ENCODE assay signal across 27 cellular contexts in genomic region chr20:14991023-14991422, GRCh38.
DNase-seq lines count a peak whose midpoint lies in the region; FAIRE-seq and TF ChIP-seq lines count a peak whose summit lies in the region.
"Had no signal": no experiment of that assay in that cellular context is flagged by ENCODE, and none has a peak within 500 bp of the region (broad histone marks: within the 10 kb centered on the region; RNA-seq: fewer than 3 reads in every experiment).

No MANE protein-coding gene starts in this region.

- no peak for TF ChIP-seq CTCF in mammary epithelial cell (conservative IDR thresholded peaks at IDR 0.05 in 1 of 2, IDR thresholded peaks at IDR 0.05 in 1 of 2; ENCODE audit: extremely low read depth in 1 of 2, insufficient read depth in 1 of 2, low read depth in 1 of 2, low read length in 2 of 2)
- no peak for TF ChIP-seq CTCF in foreskin fibroblast (IDR thresholded peaks at IDR 0.05; ENCODE audit: low read depth, low read length)

- CTCF ChIA-PET in mammary epithelial cell (lab: Charles Lee; ENCODE audit: low non-redundant PET): no interaction called here

- no peaks in the 10 kb centered on the region for H3K36me3 ChIP-seq in mammary epithelial cell (ENCODE audit: insufficient read depth, low read length)
- no peaks in the 10 kb centered on the region for H3K36me3 ChIP-seq in MG63
- H3K36me3 ChIP-seq: colonic mucosa, lower lobe of right lung, neural progenitor cell had no signal

- H3K79me2 ChIP-seq in mammary epithelial cell (ENCODE audit: insufficient read depth, low read length): no peaks in the 10 kb centered on the region
- H3K79me2 ChIP-seq: parathyroid adenoma had no signal

- H3K4me1 ChIP-seq in mammary epithelial cell (ENCODE audit: insufficient read depth, low read length): peaks cover 29% of the 10 kb centered on the region
- H3K4me1 ChIP-seq: colonic mucosa, lower lobe of right lung, neural progenitor cell, parathyroid adenoma had no signal

- H2AFZ ChIP-seq in mammary epithelial cell (ENCODE audit: low read depth, low read length): no peak overlapping the region
- H2AFZ ChIP-seq: neural progenitor cell, parathyroid adenoma had no signal

- H3K9me3 ChIP-seq in mammary epithelial cell (replicated peaks; ENCODE audit: insufficient read depth, low read length) (no peaks in the 10 kb centered on the region), MG63 (no peaks in the 10 kb centered on the region)
- H3K9me3 ChIP-seq: colonic mucosa, lower lobe of right lung had no signal

- peak overlapping the region; percentile 55 for H3K27ac ChIP-seq in mammary epithelial cell (ENCODE audit: insufficient read depth, low read depth, low read length)
- H3K27ac ChIP-seq: 22Rv1, colonic mucosa, KMS-11, lower lobe of right lung, neural progenitor cell, parathyroid adenoma had no signal

- intact Hi-C loops in mammary epithelial cell (cut with micrococcal nuclease): no loop called here

- no peak overlapping the region for H3K9ac ChIP-seq in mammary epithelial cell (ENCODE audit: insufficient read depth, low read length)
- H3K9ac ChIP-seq: KMS-11, neural progenitor cell, parathyroid adenoma had no signal

- dilution Hi-C loops in mammary epithelial cell (cut with HindIII; ENCODE audit: low sequenced_read_pairs): no loop called here

- DNase-seq in NCI-H82 (lab: John Stamatoyannopoulos, UW): peak; percentile 28
- DNase-seq in NCI-H82 treated with DMSO at 0.1 percent for 48 hours (lab: John Stamatoyannopoulos, UW; ENCODE audit: unreplicated experiment): no peak
- DNase-seq in mammary epithelial cell: peak; percentile 48
- DNase-seq in foreskin fibroblast: peak; percentile 48 to 59
- no peak for DNase-seq in hippocampal formation (lab: John Stamatoyannopoulos, UW)
- no peak for DNase-seq in T-helper 1 cell
- no peak for DNase-seq in frontal cortex (ENCODE audit: low spot score in 2 of 2)
- no peak for DNase-seq in MG63
- DNase-seq: activated CD4-positive, alpha-beta T cell treated with anti-CD3 and anti-CD28 coated beads, Interleukin-2, amount 10 ng/mL, durations not matched to agents 7 days and 5 days; activated naive CD4-positive, alpha-beta T cell treated with Interleukin-2 at 50 U/mL for 16 hours; activated T-cell treated with anti-CD3 and anti-CD28 coated beads, Interleukin-2, amount 50 U/mL, for 4 hours; AML-193; amniotic stem cell; CD4-positive, alpha-beta T cell; colonic mucosa; effector memory CD8-positive, alpha-beta T cell; lower lobe of right lung; NCI-H1436; NCI-H510A treated with DMSO at 0.1 percent for 48 hours; Right ventricle myocardium superior; stimulated activated naive CD4-positive, alpha-beta T cell treated with Interleukin-2 at 50 U/mL for 16 hours; SW 1271 had no signal

- no peaks in the 10 kb centered on the region for H4K20me1 ChIP-seq in mammary epithelial cell (ENCODE audit: insufficient read depth, low read length)

- WGBS in mammary epithelial cell (ENCODE audit: low coverage, missing lambda C conversion rate): 0% methylated on average over 1 of the region's 1 CpG

- no TSS peak for BruUV-seq in mammary epithelial cell (replicated peaks; lab: Mats Ljungman, UMichigan)

- H3K27me3 ChIP-seq in mammary epithelial cell (ENCODE audit: insufficient read depth, low read length): no peaks in the 10 kb centered on the region
- H3K27me3 ChIP-seq in MG63: no peaks in the 10 kb centered on the region
- H3K27me3 ChIP-seq: colonic mucosa, neural progenitor cell had no signal

- no peak overlapping the region for H3K4me2 ChIP-seq in mammary epithelial cell (ENCODE audit: insufficient read depth, low read depth, low read length)
- H3K4me2 ChIP-seq: KMS-11, neural progenitor cell had no signal

- in situ Hi-C loops in mammary epithelial cell (cut with MboI; ENCODE audit: low sequenced_read_pairs in 2 of 2): loop anchor here in 1 of 2 donors (25.0 kb wide), 1 partner anchor 246 kb away; no protein-coding TSS in a partner anchor

- H3K4me3 ChIP-seq in mammary epithelial cell (replicated peaks in 1 of 3; ENCODE audit: insufficient read depth in 1 of 3, low read depth in 2 of 3, low read length in 3 of 3) (no peak overlapping the region), foreskin fibroblast (ENCODE audit: low read depth in 1 of 2, low read length in 2 of 2) (no peak overlapping the region), MG63 (no peak overlapping the region)
- H3K4me3 ChIP-seq: colonic mucosa, lower lobe of right lung, neural progenitor cell had no signal

- FAIRE-seq in frontal cortex (lab: Jason Lieb, UNC): no peak
- FAIRE-seq: GM12891 had no signal

Comparison
In these comparisons a context has a peak if more than half of its experiments do, and no peak if none do; other contexts are left out.
1. DNase-seq: peak in NCI-H82 (single experiment), mammary epithelial cell (single experiment) and foreskin fibroblast (2 of 2); none in NCI-H82 treated with DMSO at 0.1 percent for 48 hours (single experiment), hippocampal formation (0 of 2), T-helper 1 cell (0 of 5), frontal cortex (0 of 2) and MG63 (single experiment).